In genomic region chr1:226187380-226187779, GRCh38 we compare ENCODE assay signal across 8 cellular contexts. TPM values are rescaled to one million over a fixed set of nuclear protein-coding genes. Genes with fewer than 3 reads are reported as not detected.
DNase-seq lines count a peak whose midpoint lies in the region; ATAC-seq and TF ChIP-seq lines count a peak whose summit lies in the region.
"Had no signal": no experiment of that assay in that cellular context is flagged by ENCODE, and none has a peak within 500 bp of the region (broad histone marks: within the 10 kb centered on the region; RNA-seq: fewer than 3 reads in every experiment).

No MANE protein-coding gene starts in this region.

- no peak for TF ChIP-seq CTCF in HCT116 (IDR thresholded peaks at IDR 0.05 in 2 of 3, conservative IDR thresholded peaks at IDR 0.05 in 1 of 3; ENCODE audit: borderline replicate concordance in 1 of 3, insufficient read depth in 1 of 3, low read depth in 2 of 3, low read length in 2 of 3)
- TF ChIP-seq CTCF in WI38 (IDR thresholded peaks at IDR 0.05; ENCODE audit: low read depth, low read length) = no peak
- TF ChIP-seq CTCF in spleen (IDR thresholded peaks at IDR 0.05 in 8 of 11, conservative IDR thresholded peaks at IDR 0.05 in 3 of 11) = no peak
- no peak for TF ChIP-seq CTCF in GM10248 (IDR thresholded peaks at IDR 0.05; ENCODE audit: control extremely low read depth, extremely low read depth, low read depth, missing control alignments)

- BruUV-seq in HCT116 (replicated peaks; lab: Mats Ljungman, UMichigan) = no TSS peak

- intact Hi-C loops in HCT116 (cut with micrococcal nuclease) (no loop called here), right cardiac atrium (cut with DNase I) (no loop called here), spleen (cut with DNase I; ENCODE audit: low total_unique reads) (no loop called here)

- peak overlapping the region; percentile 91; the same call in 1 of the 2 replicates for H3K27ac ChIP-seq in HCT116 (ENCODE audit: low read depth, low read length)
- H3K27ac ChIP-seq in right cardiac atrium (ENCODE audit: low read length) = no peak overlapping the region
- H3K27ac ChIP-seq in spleen = peak overlapping the region; percentile 88 to 98 (median 95)

- POLR2A ChIA-PET in HCT116 (lab: Charles Lee) = no interaction called here
- POLR2A ChIA-PET in GM10248 (lab: Yijun Ruan, JAX) = no interaction called here

- ATAC-seq in HCT116 (no peak), right cardiac atrium (no peak), HG03108 (IDR thresholded peaks at IDR 0.05; ENCODE audit: unreplicated experiment) (no peak)

- H3K27me3 ChIP-seq in HCT116 (ENCODE audit: insufficient read depth, low read length) (no peaks in the 10 kb centered on the region), right cardiac atrium (ENCODE audit: control insufficient read depth, insufficient read depth) (no peaks in the 10 kb centered on the region), spleen (replicated peaks in 1 of 7) (no peaks in the 10 kb centered on the region)

- H3K36me3 ChIP-seq in HCT116 (ENCODE audit: control insufficient read depth in 1 of 2, insufficient read depth in 2 of 2, low read length in 2 of 2) (no peaks in the 10 kb centered on the region), spleen (peaks cover 0 to 10% (median 0%) of the 10 kb centered on the region in 6 donors)

- no peak for DNase-seq in HCT116 (ENCODE audit: low read depth, low spot score)
- DNase-seq in right cardiac atrium = no peak
- DNase-seq in spleen = no peak
- no peak for DNase-seq in GM10248 (ENCODE audit: extremely low spot score)
- no peak for DNase-seq in AG20443 (ENCODE audit: low spot score)
- DNase-seq: NCI-H226 had no signal

- RAD21 ChIA-PET in HCT116 (lab: Charles Lee; ENCODE audit: low non-redundant PET in 1 of 2, low total read pairs in 2 of 2, uncharacterized antibody in 2 of 2, unreplicated experiment in 2 of 2) = no interaction called here

- no peak for TF ChIP-seq RAD21 in HCT116 (IDR thresholded peaks at IDR 0.05; ENCODE audit: low read depth)

- 93% methylated on average over 7 of the region's 7 CpGs for WGBS in right cardiac atrium
- 82 to 87% (median 85%) methylated on average over 7 of the region's 7 CpGs for WGBS in spleen, 5 donors

- H3K4me3 ChIP-seq in HCT116 (replicated peaks in 1 of 2; ENCODE audit: low read depth in 1 of 2, low read length in 2 of 2) (peak overlapping the region; percentile 90 to 98), WI38 (ENCODE audit: low read depth, low read length) (peak overlapping the region; percentile 92), right cardiac atrium (ENCODE audit: low read length) (peak overlapping the region; percentile 83), spleen (peak overlapping the region; percentile 61 to 96 (median 87))

- no peaks in the 10 kb centered on the region for H3K9me2 ChIP-seq in HCT116 (ENCODE audit: insufficient read depth)

- H3K79me2 ChIP-seq in HCT116 (ENCODE audit: insufficient read depth, low read length) = peaks cover 37% of the 10 kb centered on the region

- no peaks in the 10 kb centered on the region for H3K9me3 ChIP-seq in HCT116 (ENCODE audit: control insufficient read depth in 1 of 2, insufficient read depth in 1 of 2, low read depth in 1 of 2, low read length in 2 of 2)
- no peaks in the 10 kb centered on the region for H3K9me3 ChIP-seq in right cardiac atrium (ENCODE audit: control insufficient read depth, low read length)
- no peaks in the 10 kb centered on the region for H3K9me3 ChIP-seq in spleen

- TF ChIP-seq POLR2A in HCT116 (IDR thresholded peaks at IDR 0.05; ENCODE audit: borderline replicate concordance, extremely low read depth, insufficient read depth, insufficient read length) (no peak), spleen (IDR thresholded peaks at IDR 0.05) (no peak)

- H3K9ac ChIP-seq in HCT116 (ENCODE audit: low read length) = peak overlapping the region; percentile 78

- CTCF ChIA-PET in HCT116 (lab: Charles Lee) = no interaction called here
- CTCF ChIA-PET in GM10248 (lab: Yijun Ruan, JAX) = interaction anchor here (1.0 kb wide), 1 partner anchor 10 kb away, joined by 4 read pairs; no protein-coding TSS in a partner anchor

- peak overlapping the region; percentile 97 for H3K4me2 ChIP-seq in HCT116 (ENCODE audit: low read length)

- peaks cover 3% of the 10 kb centered on the region; the same call in 1 of the 2 replicates for H4K20me1 ChIP-seq in HCT116 (ENCODE audit: insufficient read depth)

- H2AFZ ChIP-seq in HCT116 (ENCODE audit: low read depth, low read length, poor library complexity, severe bottlenecking) = peak overlapping the region; percentile 82

- H3K4me1 ChIP-seq in HCT116 (ENCODE audit: control insufficient read depth in 1 of 2, insufficient read depth in 2 of 2, low read length in 2 of 2) (peaks cover 13 to 28% of the 10 kb centered on the region in 2 experiments), right cardiac atrium (ENCODE audit: control insufficient read depth, insufficient read depth, low read length) (peaks cover under 1% of the 10 kb centered on the region), spleen (peaks cover 35 to 46% (median 42%) of the 10 kb centered on the region in 6 donors)

TF ChIP-seq in HCT116, 20 proteins besides CTCF, POLR2A, EP300 and RAD21:
- TF ChIP-seq YY1 (IDR thresholded peaks at IDR 0.05; ENCODE audit: extremely low read depth, insufficient replicate concordance, low read depth, low read length) (no peak), TCF7L2 (IDR thresholded peaks at IDR 0.05; ENCODE audit: borderline replicate concordance, extremely low read depth, insufficient read depth, insufficient read length) (no peak), SIN3A (IDR thresholded peaks at IDR 0.05; ENCODE audit: low read depth) (0 out of 2 replicates have a peak, but pooled peaks have one; percentile 37), POLR2AphosphoS5 (IDR thresholded peaks at IDR 0.05; ENCODE audit: low read depth, low read length) (no peak), REST (IDR thresholded peaks at IDR 0.05; ENCODE audit: low read depth) (no peak)
TF ChIP-seq in HCT116: peak in this region for 1.

RNA-seq across cellular contexts. Expression of gene ACBD3, which starts 0.8 kb away (rescaled TPM):
- 29.6 TPM for total RNA-seq in HCT116 (2021; ENCODE audit: unreplicated experiment)
- 16.7 and 16.8 TPM in 2 replicates for polyA plus RNA-seq in HCT116 (2012)
- 10 to 100 TPM; 24.0 to 38.4 (median 28.8) TPM for total RNA-seq in right cardiac atrium
- 9.5 TPM for polyA plus RNA-seq in right cardiac atrium
- 10 to 100 TPM; 26.0 to 43.0 (median 31.2) TPM for total RNA-seq in spleen
- 10 to 100 TPM in 2 of 3 donors, 1 to 10 TPM in 1; 6.1 to 14.7 (median 10.1) TPM for polyA plus RNA-seq in spleen

RNA-seq across cellular contexts. Expression of gene MIXL1, which starts 36.1 kb away (rescaled TPM):
- total RNA-seq in HCT116 (2021; ENCODE audit: unreplicated experiment) (not detected), right cardiac atrium (not detected), spleen (1 to 10 TPM in 5 of 7 donors, not detected in 2; 1.1 to 2.3 (median 1.2) TPM)
- polyA plus RNA-seq in HCT116 (2012) = 0.03 TPM in 1 of 2 replicates, not detected in the other
- polyA plus RNA-seq in right cardiac atrium (not detected), spleen (under 1 TPM; 0.07 to 0.44 (median 0.10) TPM)
